ENCODE assay signal across 37 cellular contexts in genomic region chr6:18107061-18107460, GRCh38. TPM values are rescaled to one million over a fixed set of nuclear protein-coding genes. Genes with fewer than 3 reads are reported as not detected.
"Had no signal": no experiment of that assay in that cellular context is flagged by ENCODE, and none has a peak within 500 bp of the region (broad histone marks: within the 10 kb centered on the region; RNA-seq: fewer than 3 reads in every experiment).

No MANE protein-coding gene starts in this region.

- H3K36me3 ChIP-seq: MG63 had no signal

- DNase-seq: Karpas-422, Kasumi-1, MG63, MM.1S, MV-4-11, NCI-H1048, NCI-H1092, NCI-H1092 treated with DMSO at 0.1 percent for 48 hours, NCI-H1105, NCI-H1105 treated with DMSO at 0.1 percent for 48 hours, NCI-H1417, NCI-H1417 treated with DMSO at 0.1 percent for 48 hours, NCI-H1436, NCI-H1436 treated with DMSO at 0.1 percent for 48 hours, NCI-H146, NCI-H1694, NCI-H1694 treated with DMSO at 0.1 percent for 48 hours, NCI-H187, NCI-H187 treated with DMSO at 0.1 percent for 48 hours, NCI-H1930, NCI-H2029, NCI-H2029 treated with DMSO at 0.1 percent for 48 hours, NCI-H2081, NCI-H2081 treated with DMSO at 0.1 percent for 48 hours, NCI-H2107, NCI-H2171, NCI-H2171 treated with DMSO at 0.1 percent for 48 hours, NCI-H2227 treated with DMSO at 0.1 percent for 48 hours, NCI-H226, NCI-H345, NCI-H446, NCI-H446 treated with DMSO at 0.1 percent for 48 hours, NCI-H510A, NCI-H510A treated with DMSO at 0.1 percent for 48 hours, NCI-H524, NCI-H524 treated with DMSO at 0.1 percent for 48 hours had no signal

- H3K27me3 ChIP-seq: MG63 had no signal

- H3K4me3 ChIP-seq: MG63 had no signal

RNA-seq across cellular contexts. Expression of gene NHLRC1, which starts 15.4 kb away (rescaled TPM):
- total RNA-seq: MCF 10A had no signal
